Comparison of ENCODE assay signal across 19 cellular contexts in genomic region chr9:84054341-84055010, GRCh38.
DNase-seq lines count a peak whose midpoint lies in the region; ATAC-seq, FAIRE-seq and TF ChIP-seq lines count a peak whose summit lies in the region.
"Had no signal": no experiment of that assay in that cellular context is flagged by ENCODE, and none has a peak within 500 bp of the region (broad histone marks: within the 10 kb centered on the region; RNA-seq: fewer than 3 reads in every experiment).

No MANE protein-coding gene starts in this region.

- H3K36me3 ChIP-seq in brain microvascular endothelial cell (replicated peaks) (no peaks in the 10 kb centered on the region), right lobe of liver (no peaks in the 10 kb centered on the region), small intestine (ENCODE audit: control insufficient read depth in 2 of 2, insufficient read depth in 2 of 2, low read length in 2 of 2) (no peaks in the 10 kb centered on the region)
- H3K36me3 ChIP-seq: BLaER1 had no signal

- 16% methylated on average over 6 of the region's 7 CpGs for WGBS in right lobe of liver (ENCODE audit: insufficient coverage, low coverage, low lambda C conversion rate, missing lambda C conversion rate)
- 49 to 60% (median 56%) methylated on average over 7 of the region's 7 CpGs for WGBS in small intestine, 3 donors

- peaks cover 0 to 13% (median 2%) of the 10 kb centered on the region in 4 donors for H3K4me1 ChIP-seq in right lobe of liver
- no peaks in the 10 kb centered on the region for H3K4me1 ChIP-seq in small intestine (ENCODE audit: control insufficient read depth in 2 of 2, insufficient read depth in 1 of 2, low read depth in 1 of 2, low read length in 1 of 2)
- H3K4me1 ChIP-seq: BLaER1 had no signal

- FAIRE-seq in urothelium cell line (lab: Jason Lieb, UNC) (no peak), small intestine (lab: Jason Lieb, UNC) (no peak)
- FAIRE-seq: A204.1, GM12892, H1 had no signal

- intact Hi-C loops in left cardiac atrium (cut with DNase I): no loop called here
- intact Hi-C loops in left ventricle myocardium superior (cut with micrococcal nuclease): no loop called here
- intact Hi-C loops in right lobe of liver (cut with DNase I): no loop called here

- TF ChIP-seq POLR2A in right lobe of liver (IDR thresholded peaks at IDR 0.05): no peak

- H3K4me3 ChIP-seq in brain microvascular endothelial cell (ENCODE audit: low read depth, low read length) (no peak overlapping the region), right lobe of liver (no peak overlapping the region), small intestine (ENCODE audit: low read depth in 1 of 2, low read length in 2 of 2) (no peak overlapping the region)
- H3K4me3 ChIP-seq: BLaER1 had no signal

- H3K27me3 ChIP-seq in brain microvascular endothelial cell (replicated peaks) (no peaks in the 10 kb centered on the region), right lobe of liver (no peaks in the 10 kb centered on the region), small intestine (ENCODE audit: control insufficient read depth in 2 of 2, insufficient read depth in 2 of 2, low read length in 2 of 2) (peaks cover 0 to 3% of the 10 kb centered on the region in 2 donors)
- H3K27me3 ChIP-seq: BLaER1 had no signal

- TF ChIP-seq CTCF in brain microvascular endothelial cell (IDR thresholded peaks at IDR 0.05; ENCODE audit: low read depth, low read length, missing control alignments) (no peak), right lobe of liver (IDR thresholded peaks at IDR 0.05) (no peak)

- no peak overlapping the region for H3K27ac ChIP-seq in brain microvascular endothelial cell
- peak overlapping the region in 2 of 3 donors; percentile 0 to 3 for H3K27ac ChIP-seq in right lobe of liver
- no peak overlapping the region for H3K27ac ChIP-seq in small intestine (ENCODE audit: low read depth in 1 of 2, low read length in 1 of 2)
- H3K27ac ChIP-seq: BLaER1, RWPE1 had no signal

- in situ Hi-C loops in brain microvascular endothelial cell (cut with HindIII; ENCODE audit: low pct_ligation_motif_present, low sequenced_read_pairs): no loop called here

- H3K9me3 ChIP-seq in right lobe of liver (no peaks in the 10 kb centered on the region), small intestine (ENCODE audit: control insufficient read depth, low read depth) (no peaks in the 10 kb centered on the region)
- H3K9me3 ChIP-seq: BLaER1 had no signal

- no peak for DNase-seq in left cardiac atrium
- DNase-seq in left ventricle myocardium superior: no peak
- DNase-seq in brain microvascular endothelial cell: peak; percentile 13
- DNase-seq in right lobe of liver: peak in 2 of 3 donors; percentile 28 to 79
- DNase-seq in urothelium cell line (ENCODE audit: low spot score): no peak
- no peak for DNase-seq in small intestine
- DNase-seq: CD8-positive, alpha-beta memory T cell; IMR-90; Kasumi-1; MV-4-11; NCI-H187 treated with DMSO at 0.1 percent for 48 hours; NCI-H526 treated with DMSO at 0.1 percent for 48 hours; NK-92 treated with Interleukin-12 subunit alpha and Interleukin-12 subunit beta, amount 100 ng/mL, for 24 hours had no signal

- ATAC-seq in left cardiac atrium (peak; percentile 65 to 86), left ventricle myocardium superior (no peak), right lobe of liver (peak; percentile 93 to 98 (median 96)), HG02571 (IDR thresholded peaks at IDR 0.05; ENCODE audit: unreplicated experiment) (no peak)

Comparison
In these comparisons a context has a peak if more than half of its experiments do, and no peak if none do; other contexts are left out.
1. ATAC-seq: peak in left cardiac atrium (2 of 2) and right lobe of liver (4 of 4); none in left ventricle myocardium superior (single experiment) and HG02571 (single experiment).
2. DNase-seq: peak in brain microvascular endothelial cell (single experiment) and right lobe of liver (2 of 3); none in left cardiac atrium (single experiment), left ventricle myocardium superior (single experiment), urothelium cell line (single experiment) and small intestine (single experiment).
3. H3K27ac ChIP-seq: peak in right lobe of liver (2 of 3); none in brain microvascular endothelial cell (single experiment) and small intestine (0 of 2).